8 cellular contexts compared by ENCODE assay signal in genomic region chr20:3237958-3238615, GRCh38. TPM values are rescaled to one million over a fixed set of nuclear protein-coding genes. Genes with fewer than 3 reads are reported as not detected.
DNase-seq lines count a peak whose midpoint lies in the region; ATAC-seq and TF ChIP-seq lines count a peak whose summit lies in the region.

No MANE protein-coding gene starts in this region.

- H3K36me3 ChIP-seq in SJCRH30 (peaks cover 6% of the 10 kb centered on the region; the same call in 1 of the 2 replicates), rectal smooth muscle tissue (ENCODE audit: control insufficient read depth, insufficient read depth, low read length) (no peaks in the 10 kb centered on the region)

- ATAC-seq in GM19372 (IDR thresholded peaks at IDR 0.05; ENCODE audit: low read depth, unreplicated experiment) (peak; percentile 13), GM21717 (IDR thresholded peaks at IDR 0.05; ENCODE audit: unreplicated experiment) (no peak), HG03045 (IDR thresholded peaks at IDR 0.05; ENCODE audit: unreplicated experiment) (no peak), GM18505 (IDR thresholded peaks at IDR 0.05; ENCODE audit: unreplicated experiment) (no peak)

- H3K9ac ChIP-seq in rectal smooth muscle tissue (ENCODE audit: low read length), result no peak overlapping the region

- DNase-seq in SJCRH30, result no peak
- DNase-seq in fibroblast of mammary gland (ENCODE audit: low read depth), result no peak
- DNase-seq in foreskin melanocyte, result no peak

- no peak for TF ChIP-seq POLR2A in GM18505 (IDR thresholded peaks at IDR 0.05; ENCODE audit: borderline replicate concordance, extremely low read depth, insufficient read depth, insufficient read length)

- H3K27me3 ChIP-seq in SJCRH30 (no peaks in the 10 kb centered on the region), rectal smooth muscle tissue (ENCODE audit: control insufficient read depth, insufficient read depth, low read length) (peaks cover 42% of the 10 kb centered on the region)

- H3K4me3 ChIP-seq in SJCRH30 (peak overlapping the region; percentile 87), fibroblast of mammary gland (ENCODE audit: control insufficient read depth, low read depth, low read length) (peak overlapping the region; percentile 64), rectal smooth muscle tissue (ENCODE audit: low read length) (peak overlapping the region; percentile 59)

- H3K27ac ChIP-seq in SJCRH30 (peak overlapping the region; percentile 43; the same call in 1 of the 2 replicates), rectal smooth muscle tissue (ENCODE audit: low read depth, low read length) (no peak overlapping the region)

- H3K9me3 ChIP-seq in SJCRH30 (replicated peaks), result no peaks in the 10 kb centered on the region

- TF ChIP-seq CTCF in fibroblast of mammary gland (conservative IDR thresholded peaks at IDR 0.05; ENCODE audit: control insufficient read depth, insufficient read depth, low read depth, low read length), result no peak

- H3K4me1 ChIP-seq in SJCRH30 (peaks cover 3% of the 10 kb centered on the region; the same call in 1 of the 2 replicates), rectal smooth muscle tissue (ENCODE audit: control insufficient read depth, insufficient read depth, low read length) (no peaks in the 10 kb centered on the region)

RNA-seq across cellular contexts. Expression of gene SLC4A11, which starts 0.9 kb away (rescaled TPM):
- total RNA-seq in SJCRH30 (2014; rRNA removed; shearing (Covaris generic)), result 12.1 and 16.4 TPM in 2 replicates

RNA-seq across cellular contexts. Expression of gene ITPA, which starts 28.8 kb away (rescaled TPM):
- 46.4 and 46.5 TPM in 2 replicates for total RNA-seq in SJCRH30 (2014; rRNA removed; shearing (Covaris generic))

RNA-seq across cellular contexts. Expression of gene DDRGK1, which starts 33.6 kb away (rescaled TPM):
- 15.5 and 16.4 TPM in 2 replicates for total RNA-seq in SJCRH30 (2014; rRNA removed; shearing (Covaris generic))
